In genomic region chr10:110497438-110498086, GRCh38 we compare ENCODE assay signal across 1 cellular context.
TF ChIP-seq lines count a peak whose summit lies in the region.

Gene DUSP5, plus strand, starts transcription at chr10:110497907. Its CDS starts 215 bp downstream, at chr10:110498122.

TF ChIP-seq in K562, 482 proteins besides CTCF, POLR2A, EP300 and RAD21 (continued from another document and continues in another):
- TF ChIP-seq TFE3 (CRISPR knock-in tag; IDR thresholded peaks at IDR 0.05) (no peak), CREB3 (tag; conservative IDR thresholded peaks at IDR 0.05; ENCODE audit: low read depth) (no peak), NKRF (IDR thresholded peaks at IDR 0.05; ENCODE audit: borderline replicate concordance) (no peak), TAF1 (IDR thresholded peaks at IDR 0.05; ENCODE audit: control insufficient read depth, extremely low read depth, insufficient read depth, low read length, severe bottlenecking) (peak; percentile 72), WHSC1 (IDR thresholded peaks at IDR 0.05; ENCODE audit: low read length) (no peak), OTX1 (CRISPR knock-in tag; IDR thresholded peaks at IDR 0.05) (no peak), POLR2H (tag; IDR thresholded peaks at IDR 0.05; ENCODE audit: low read depth) (peak; percentile 92), TBP (optimal IDR thresholded peaks at IDR 0.05; ENCODE audit: low read depth, low read length) (peak; percentile 91), ELK1 (CRISPR knock-in tag; IDR thresholded peaks at IDR 0.05) (peak; percentile 86; the same call in 1 of the 2 replicates), PRPF4 (IDR thresholded peaks at IDR 0.05; ENCODE audit: insufficient read depth, low read depth, low read length, poor library complexity, severe bottlenecking) (no peak), KDM4B (IDR thresholded peaks at IDR 0.05; ENCODE audit: borderline replicate concordance in 2 of 2, low read depth in 1 of 2) (no peak), FOXM1 (IDR thresholded peaks at IDR 0.05; ENCODE audit: low read depth) (no peak), FOXM1 (CRISPR knock-in tag; IDR thresholded peaks at IDR 0.05; ENCODE audit: low read depth) (no peak), YBX1 (IDR thresholded peaks at IDR 0.05) (no peak), CXXC5 (CRISPR knock-in tag; IDR thresholded peaks at IDR 0.05) (peak; percentile 67), ZNF589 (CRISPR knock-in tag; IDR thresholded peaks at IDR 0.05; ENCODE audit: low read depth) (no peak), SIX5 (IDR thresholded peaks at IDR 0.05; ENCODE audit: borderline replicate concordance in 1 of 2, insufficient read depth in 1 of 2, low read depth in 1 of 2, low read length in 2 of 2) (no peak), HNRNPUL1 (IDR thresholded peaks at IDR 0.05; ENCODE audit: low read length) (no peak), ZBTB17 (CRISPR knock-in tag; IDR thresholded peaks at IDR 0.05) (peak; percentile 48; the same call in 1 of the 2 replicates), ZNF764 (CRISPR knock-in tag; IDR thresholded peaks at IDR 0.05; ENCODE audit: low read depth) (no peak), KAT8 (IDR thresholded peaks at IDR 0.05; ENCODE audit: low read depth) (no peak), SIN3A (IDR thresholded peaks at IDR 0.05; ENCODE audit: borderline replicate concordance in 2 of 2, control insufficient read depth in 1 of 2, low read depth in 2 of 2, low read length in 2 of 2) (peak in 1 of 2 experiments; percentile 30; a peak in 1 of 4 replicates), ELF1 (tag; IDR thresholded peaks at IDR 0.05) (peak; percentile 61; the same call in 1 of the 2 replicates), BCL6 (CRISPR knock-in tag; IDR thresholded peaks at IDR 0.05) (no peak), STAG1 (CRISPR knock-in tag; IDR thresholded peaks at IDR 0.05; ENCODE audit: borderline replicate concordance) (no peak), HES1 (IDR thresholded peaks at IDR 0.05; ENCODE audit: low read depth) (no peak), ZNF174 (CRISPR knock-in tag; IDR thresholded peaks at IDR 0.05) (no peak), KLF13 (tag; IDR thresholded peaks at IDR 0.05; ENCODE audit: borderline replicate concordance, low read depth) (peak; percentile 43; the same call in 1 of the 2 replicates), SAFB2 (IDR thresholded peaks at IDR 0.05; ENCODE audit: borderline replicate concordance, low read depth, low read length, severe bottlenecking) (no peak), HBP1 (CRISPR knock-in tag; IDR thresholded peaks at IDR 0.05) (no peak), AFF1 (IDR thresholded peaks at IDR 0.05; ENCODE audit: low read depth in 1 of 2, partially characterized antibody in 2 of 2) (no peak), ZNF121 (CRISPR knock-in tag; conservative IDR thresholded peaks at IDR 0.05) (no peak), NELFE (IDR thresholded peaks at IDR 0.05; ENCODE audit: insufficient read depth, insufficient read length) (no peak), EZH2 (IDR thresholded peaks at IDR 0.05; ENCODE audit: borderline replicate concordance, low read depth, low read length) (no peak), JUNB (CRISPR knock-in tag; conservative IDR thresholded peaks at IDR 0.05) (no peak), ZNF57 (CRISPR knock-in tag; IDR thresholded peaks at IDR 0.05) (no peak), USF1 (CRISPR knock-in tag; IDR thresholded peaks at IDR 0.05) (no peak), SIN3B (IDR thresholded peaks at IDR 0.05; ENCODE audit: low read depth) (no peak), RBM17 (IDR thresholded peaks at IDR 0.05; ENCODE audit: borderline replicate concordance, low read depth, low read length) (no peak), SRF (CRISPR knock-in tag; IDR thresholded peaks at IDR 0.05) (peak; percentile 99), MAX (CRISPR knock-in tag; IDR thresholded peaks at IDR 0.05) (no peak; the same call in 1 of the 2 replicates), NFE2 (IDR thresholded peaks at IDR 0.05; ENCODE audit: low read depth) (no peak), ZNF175 (CRISPR knock-in tag; IDR thresholded peaks at IDR 0.05; ENCODE audit: low read depth) (no peak), NR2F6 (CRISPR knock-in tag; IDR thresholded peaks at IDR 0.05) (no peak), ZKSCAN8 (CRISPR knock-in tag; IDR thresholded peaks at IDR 0.05) (no peak), PYGO2 (tag; IDR thresholded peaks at IDR 0.05) (no peak), NCOA2 (IDR thresholded peaks at IDR 0.05; ENCODE audit: partially characterized antibody in 2 of 2) (no peak), MYBL2 (IDR thresholded peaks at IDR 0.05; ENCODE audit: low read depth) (no peak), MYBL2 (CRISPR knock-in tag; IDR thresholded peaks at IDR 0.05; ENCODE audit: borderline replicate concordance) (no peak), PCBP1 (IDR thresholded peaks at IDR 0.05; ENCODE audit: low read depth, low read length, poor library complexity, severe bottlenecking) (no peak), ZNF316 (IDR thresholded peaks at IDR 0.05) (no peak), LCOR (CRISPR knock-in tag; IDR thresholded peaks at IDR 0.05) (0 out of 2 replicates have a peak, but pooled peaks have one; percentile 23), ZNF384 (IDR thresholded peaks at IDR 0.05; ENCODE audit: low read depth, low read length) (no peak), ZNF583 (CRISPR knock-in tag; IDR thresholded peaks at IDR 0.05) (no peak), CBX1 (IDR thresholded peaks at IDR 0.05; ENCODE audit: low read depth) (no peak), ID3 (CRISPR knock-in tag; IDR thresholded peaks at IDR 0.05) (no peak), ID3 (tag; IDR thresholded peaks at IDR 0.05) (no peak), ZNF398 (CRISPR knock-in tag; IDR thresholded peaks at IDR 0.05) (no peak)
